15 cellular contexts compared by ENCODE assay signal in genomic region chr3:160016972-160017371, GRCh38. TPM values are rescaled to one million over a fixed set of nuclear protein-coding genes. Genes with fewer than 3 reads are reported as not detected.
DNase-seq lines count a peak whose midpoint lies in the region; ATAC-seq, FAIRE-seq and TF ChIP-seq lines count a peak whose summit lies in the region.
"Had no signal": no experiment of that assay in that cellular context is flagged by ENCODE, and none has a peak within 500 bp of the region (broad histone marks: within the 10 kb centered on the region; RNA-seq: fewer than 3 reads in every experiment).

No MANE protein-coding gene starts in this region.

- TF ChIP-seq CTCF in astrocyte of the spinal cord (IDR thresholded peaks at IDR 0.05; ENCODE audit: low read depth, low read length), result no peak
- TF ChIP-seq CTCF in right lobe of liver (IDR thresholded peaks at IDR 0.05), result no peak
- no peak for TF ChIP-seq CTCF in omental fat pad (IDR thresholded peaks at IDR 0.05)
- TF ChIP-seq CTCF in vagina (IDR thresholded peaks at IDR 0.05), result no peak

- H3K27ac ChIP-seq in right lobe of liver, result no peak overlapping the region
- no peak overlapping the region for H3K27ac ChIP-seq in vagina

- DNase-seq in GM18507 (ENCODE audit: extremely low spot score, insufficient read length, low read depth) (no peak), MG63 (peak; percentile 42), astrocyte of the spinal cord (ENCODE audit: low read depth, low spot score) (peak; percentile 55), right lobe of liver (no peak), NCI-H82 treated with DMSO at 0.1 percent for 48 hours (lab: John Stamatoyannopoulos, UW; ENCODE audit: unreplicated experiment) (no peak), omental fat pad (ENCODE audit: low spot score) (no peak), RCC 7860 (ENCODE audit: low spot score) (no peak), vagina (ENCODE audit: extremely low spot score in 2 of 2) (no peak)
- DNase-seq: activated CD4-positive, alpha-beta memory T cell treated with anti-CD3 and anti-CD28 coated beads for 36 hours; effector CD8-positive, alpha-beta T cell; GDM1; head of caudate nucleus; NCI-H2029 had no signal

- ATAC-seq in right lobe of liver (peak in 3 of 4 donors; percentile 43 to 97 (median 55)), omental fat pad (ENCODE audit: low FRiP score) (no peak)

- in situ Hi-C loops in astrocyte of the spinal cord (cut with HindIII; ENCODE audit: low sequenced_read_pairs), result no loop called here

- H3K4me3 ChIP-seq in MG63 (no peak overlapping the region), astrocyte of the spinal cord (ENCODE audit: low read depth, low read length) (no peak overlapping the region), right lobe of liver (no peak overlapping the region), vagina (no peak overlapping the region)
- H3K4me3 ChIP-seq: smooth muscle cell had no signal

- no peaks in the 10 kb centered on the region for H3K9me3 ChIP-seq in MG63
- no peaks in the 10 kb centered on the region for H3K9me3 ChIP-seq in right lobe of liver
- H3K9me3 ChIP-seq in vagina, result no peaks in the 10 kb centered on the region

- 31% methylated on average over 1 of the region's 1 CpG for whole genome bisulfite sequencing in right lobe of liver (ENCODE audit: insufficient coverage, low coverage, low lambda C conversion rate, missing lambda C conversion rate)

- H3K27me3 ChIP-seq in MG63, result no peaks in the 10 kb centered on the region
- no peaks in the 10 kb centered on the region for H3K27me3 ChIP-seq in right lobe of liver
- no peaks in the 10 kb centered on the region for H3K27me3 ChIP-seq in vagina

- no peaks in the 10 kb centered on the region for H3K36me3 ChIP-seq in MG63
- H3K36me3 ChIP-seq in right lobe of liver, result no peaks in the 10 kb centered on the region
- no peaks in the 10 kb centered on the region for H3K36me3 ChIP-seq in vagina

- H3K4me1 ChIP-seq in right lobe of liver, result no peaks in the 10 kb centered on the region
- no peaks in the 10 kb centered on the region for H3K4me1 ChIP-seq in vagina

- intact Hi-C loops in right lobe of liver (cut with DNase I), result no loop called here
- intact Hi-C loops in vagina (cut with DNase I), result no loop called here

- FAIRE-seq in GM18507 (lab: Jason Lieb, UNC) (peak; percentile 24), RCC 7860 (lab: Jason Lieb, UNC) (no peak)

- TF ChIP-seq POLR2A in right lobe of liver (IDR thresholded peaks at IDR 0.05), result no peak
- no peak for TF ChIP-seq POLR2A in vagina (IDR thresholded peaks at IDR 0.05)

RNA-seq across cellular contexts. Expression of gene IL12A, which starts 28.3 kb away (rescaled TPM):
- total RNA-seq in MG63 (2014; rRNA removed; shearing (Covaris generic); ENCODE audit: low replicate concordance), result 3.2 and 16.2 TPM in 2 replicates
- total RNA-seq in right lobe of liver (under 1 TPM in 1 of 6 experiments, not detected in 5; 0.55 TPM), omental fat pad (1 to 10 TPM in 3 of 4 donors, not detected in 1; 1.1 to 2.8 (median 2.4) TPM), vagina (6.6 TPM)
- total RNA-seq: activated CD4-positive, alpha-beta memory T cell treated with anti-CD3 and anti-CD28 coated beads for 36 hours; subcutaneous adipose tissue had no signal

Comparison
In these comparisons a context has a peak if more than half of its experiments do, and no peak if none do; other contexts are left out.
1. DNase-seq: peak in MG63 (single experiment) and astrocyte of the spinal cord (single experiment); none in GM18507 (single experiment), right lobe of liver (0 of 3), NCI-H82 treated with DMSO at 0.1 percent for 48 hours (single experiment), omental fat pad (single experiment), RCC 7860 (single experiment) and vagina (0 of 2).